Comparison of ENCODE assay signal across 34 cellular contexts in genomic region chr14:91184559-91184958, GRCh38. TPM values are rescaled to one million over a fixed set of nuclear protein-coding genes. Genes with fewer than 3 reads are reported as not detected.
"Had no signal": no experiment of that assay in that cellular context is flagged by ENCODE, and none has a peak within 500 bp of the region (broad histone marks: within the 10 kb centered on the region; RNA-seq: fewer than 3 reads in every experiment).

No MANE protein-coding gene starts in this region.

- H3K27me3 ChIP-seq: ascending aorta, cardiac muscle cell had no signal

- H3K4me1 ChIP-seq: ascending aorta had no signal

- ATAC-seq: activated CD8-positive, alpha-beta T cell treated with anti-CD3 and anti-CD28 coated beads for 36 hours; activated naive CD8-positive, alpha-beta T cell treated with anti-CD3 and anti-CD28 coated beads, Interleukin-2, amount 50 U/mL, for 24 hours; activated T-cell treated with anti-CD3 and anti-CD28 coated beads, Interleukin-2, amount 50 U/mL, for 4 hours; activated T-cell treated with anti-CD3 and anti-CD28 coated beads, Interleukin-2, amount 50 U/mL, for 72 hours; activated T-helper 17 cell treated with anti-CD3 and anti-CD28 coated beads, Interleukin-2, amount 50 U/mL, for 72 hours had no signal

- H3K27ac ChIP-seq: ascending aorta, cardiac muscle cell, VCaP had no signal

- H3K9me3 ChIP-seq: ascending aorta had no signal

- H3K4me3 Mint-ChIP-seq: activated B cell treated with CpG ODN at 0.5 μM for 24 hours; activated CD4-positive, alpha-beta memory T cell treated with anti-CD3 and anti-CD28 coated beads for 36 hours; activated CD4-positive, alpha-beta T cell treated with anti-CD3 and anti-CD28 coated beads, Interleukin-2, amount 10 ng/mL, durations not matched to agents 24 days and 14 days; activated CD8-positive, alpha-beta T cell treated with anti-CD3 and anti-CD28 coated beads for 36 hours; activated naive CD4-positive, alpha-beta T cell treated with anti-CD3 and anti-CD28 coated beads, Interleukin-2, amount 10 ng/mL, durations not matched to agents 7 days and 5 days; activated naive CD4-positive, alpha-beta T cell treated with anti-CD3 and anti-CD28 coated beads, Interleukin-2, amount 50 U/mL, for 24 hours; activated naive CD8-positive, alpha-beta T cell; activated naive CD8-positive, alpha-beta T cell treated with anti-CD3 and anti-CD28 coated beads, Interleukin-2, amount 10 ng/mL, durations not matched to agents 7 days and 5 days; activated naive CD8-positive, alpha-beta T cell treated with anti-CD3 and anti-CD28 coated beads, Interleukin-2, amount 50 U/mL, for 24 hours; activated T-cell treated with anti-CD3 and anti-CD28 coated beads, Interleukin-2, amount 50 U/mL, for 4 hours; activated T-cell treated with anti-CD3 and anti-CD28 coated beads, Interleukin-2, amount 50 U/mL, for 72 hours; activated T-helper 1 cell treated with anti-CD3 and anti-CD28 coated beads, Interleukin-12 subunit alpha, Interleukin-12 subunit beta, Interleukin-2, Interleukin-4 antibody, amounts not matched to agents 30 ng/mL and 10 ng/mL and 1 ng/mL, durations not matched to agents 14 hours and 24 hours and 36 hours; activated T-helper 17 cell treated with anti-CD3 and anti-CD28 coated beads, Interleukin-2, amount 50 U/mL, for 72 hours; brain; T-helper 1 cell treated with Interleukin-12 subunit alpha and Interleukin-12 subunit beta and Interleukin-4 antibody, amounts not matched to agents 30 μg/mL and 1 μg/mL, for 36 hours had no signal

- H3K27ac Mint-ChIP-seq: activated B cell treated with CpG ODN at 0.5 μM for 24 hours; activated CD4-positive, alpha-beta memory T cell treated with anti-CD3 and anti-CD28 coated beads for 36 hours; activated CD4-positive, alpha-beta T cell treated with anti-CD3 and anti-CD28 coated beads, Interleukin-2, amount 10 ng/mL, durations not matched to agents 24 days and 14 days; activated CD8-positive, alpha-beta T cell treated with anti-CD3 and anti-CD28 coated beads for 36 hours; activated naive CD4-positive, alpha-beta T cell treated with anti-CD3 and anti-CD28 coated beads, Interleukin-2, amount 10 ng/mL, durations not matched to agents 7 days and 5 days; activated naive CD4-positive, alpha-beta T cell treated with anti-CD3 and anti-CD28 coated beads, Interleukin-2, amount 50 U/mL, for 24 hours; activated naive CD8-positive, alpha-beta T cell; activated naive CD8-positive, alpha-beta T cell treated with anti-CD3 and anti-CD28 coated beads, Interleukin-2, amount 10 ng/mL, durations not matched to agents 7 days and 5 days; activated naive CD8-positive, alpha-beta T cell treated with anti-CD3 and anti-CD28 coated beads, Interleukin-2, amount 50 U/mL, for 24 hours; activated T-cell treated with anti-CD3 and anti-CD28 coated beads, Interleukin-2, amount 50 U/mL, for 72 hours; activated T-helper 1 cell treated with anti-CD3 and anti-CD28 coated beads, Interleukin-12 subunit alpha, Interleukin-12 subunit beta, Interleukin-2, Interleukin-4 antibody, amounts not matched to agents 30 ng/mL and 10 ng/mL and 1 ng/mL, durations not matched to agents 14 hours and 24 hours and 36 hours; activated T-helper 17 cell treated with anti-CD3 and anti-CD28 coated beads, Interleukin-2, amount 50 U/mL, for 72 hours; brain; T-helper 1 cell treated with Interleukin-12 subunit alpha and Interleukin-12 subunit beta and Interleukin-4 antibody, amounts not matched to agents 30 μg/mL and 1 μg/mL, for 36 hours had no signal

- H3K4me3 ChIP-seq: ascending aorta, cardiac muscle cell had no signal

- H3K27me3 Mint-ChIP-seq: activated B cell treated with CpG ODN at 0.5 μM for 24 hours; activated CD4-positive, alpha-beta memory T cell treated with anti-CD3 and anti-CD28 coated beads for 36 hours; activated CD4-positive, alpha-beta T cell treated with anti-CD3 and anti-CD28 coated beads, Interleukin-2, amount 10 ng/mL, durations not matched to agents 24 days and 14 days; activated CD8-positive, alpha-beta T cell treated with anti-CD3 and anti-CD28 coated beads for 36 hours; activated naive CD4-positive, alpha-beta T cell treated with anti-CD3 and anti-CD28 coated beads, Interleukin-2, amount 10 ng/mL, durations not matched to agents 7 days and 5 days; activated naive CD4-positive, alpha-beta T cell treated with anti-CD3 and anti-CD28 coated beads, Interleukin-2, amount 50 U/mL, for 24 hours; activated naive CD8-positive, alpha-beta T cell; activated naive CD8-positive, alpha-beta T cell treated with anti-CD3 and anti-CD28 coated beads, Interleukin-2, amount 10 ng/mL, durations not matched to agents 7 days and 5 days; activated naive CD8-positive, alpha-beta T cell treated with anti-CD3 and anti-CD28 coated beads, Interleukin-2, amount 50 U/mL, for 24 hours; activated T-helper 17 cell treated with anti-CD3 and anti-CD28 coated beads, Interleukin-2, amount 50 U/mL, for 72 hours; brain had no signal

- DNase-seq: activated B cell treated with CpG ODN at 0.5 μM for 24 hours; activated CD4-positive, alpha-beta memory T cell treated with anti-CD3 and anti-CD28 coated beads for 36 hours; activated CD4-positive, alpha-beta T cell treated with anti-CD3 and anti-CD28 coated beads for 4 hours; activated CD4-positive, alpha-beta T cell treated with anti-CD3 and anti-CD28 coated beads, Interleukin-2, amount 10 ng/mL, durations not matched to agents 24 days and 14 days; activated CD4-positive, alpha-beta T cell treated with anti-CD3 and anti-CD28 coated beads, Interleukin-2, amount 50 U/mL, for 1 hour; activated CD4-positive, alpha-beta T cell treated with anti-CD3 and anti-CD28 coated beads, Interleukin-2, amount 50 U/mL, for 4 hours; activated CD4-positive, CD25-positive, alpha-beta regulatory T cell treated with anti-CD3 and anti-CD28 coated beads, Interleukin-2, amount 50 U/mL, for 72 hours; activated CD8-positive, alpha-beta memory T cell treated with anti-CD3 and anti-CD28 coated beads, Interleukin-2, amount 50 U/mL, for 4 hours; activated CD8-positive, alpha-beta T cell treated with anti-CD3 and anti-CD28 coated beads for 36 hours; activated gamma-delta T cell; activated naive CD4-positive, alpha-beta T cell treated with anti-CD3 and anti-CD28 coated beads, Interleukin-2, amount 10 ng/mL, durations not matched to agents 7 days and 5 days; activated naive CD4-positive, alpha-beta T cell treated with Interleukin-2 at 50 U/mL for 16 hours; activated naive CD8-positive, alpha-beta T cell treated with anti-CD3 and anti-CD28 coated beads, Interleukin-2, amount 10 ng/mL, durations not matched to agents 7 days and 5 days; activated naive CD8-positive, alpha-beta T cell treated with anti-CD3 and anti-CD28 coated beads, Interleukin-2, amount 50 U/mL, for 24 hours; activated T-cell treated with anti-CD3 and anti-CD28 coated beads for 4 hours; activated T-cell treated with anti-CD3 and anti-CD28 coated beads, Interleukin-2, amount 50 U/mL, for 1 hour; activated T-cell treated with anti-CD3 and anti-CD28 coated beads, Interleukin-2, amount 50 U/mL, for 4 hours; activated T-cell treated with anti-CD3 and anti-CD28 coated beads, Interleukin-2, amount 50 U/mL, for 72 hours; amygdala; anterior cingulate cortex; caudate nucleus; T-helper 1 cell; T-helper 9 cell had no signal

- FAIRE-seq: bronchial epithelial cell, TTC549 had no signal

- H3K4me1 Mint-ChIP-seq: activated B cell treated with CpG ODN at 0.5 μM for 24 hours; activated CD4-positive, alpha-beta T cell treated with anti-CD3 and anti-CD28 coated beads, Interleukin-2, amount 10 ng/mL, durations not matched to agents 24 days and 14 days; activated naive CD4-positive, alpha-beta T cell treated with anti-CD3 and anti-CD28 coated beads, Interleukin-2, amount 50 U/mL, for 24 hours; activated naive CD8-positive, alpha-beta T cell treated with anti-CD3 and anti-CD28 coated beads, Interleukin-2, amount 50 U/mL, for 24 hours; activated T-helper 17 cell treated with anti-CD3 and anti-CD28 coated beads, Interleukin-2, amount 50 U/mL, for 72 hours; brain had no signal

- H3K9me3 Mint-ChIP-seq: activated B cell treated with CpG ODN at 0.5 μM for 24 hours; activated CD4-positive, alpha-beta memory T cell treated with anti-CD3 and anti-CD28 coated beads for 36 hours; activated CD4-positive, alpha-beta T cell treated with anti-CD3 and anti-CD28 coated beads, Interleukin-2, amount 10 ng/mL, durations not matched to agents 24 days and 14 days; activated CD8-positive, alpha-beta T cell treated with anti-CD3 and anti-CD28 coated beads for 36 hours; activated naive CD4-positive, alpha-beta T cell treated with anti-CD3 and anti-CD28 coated beads, Interleukin-2, amount 10 ng/mL, durations not matched to agents 7 days and 5 days; activated naive CD4-positive, alpha-beta T cell treated with anti-CD3 and anti-CD28 coated beads, Interleukin-2, amount 50 U/mL, for 24 hours; activated naive CD8-positive, alpha-beta T cell treated with anti-CD3 and anti-CD28 coated beads, Interleukin-2, amount 10 ng/mL, durations not matched to agents 7 days and 5 days; activated naive CD8-positive, alpha-beta T cell treated with anti-CD3 and anti-CD28 coated beads, Interleukin-2, amount 50 U/mL, for 24 hours; activated T-cell treated with anti-CD3 and anti-CD28 coated beads, Interleukin-2, amount 50 U/mL, for 4 hours; activated T-cell treated with anti-CD3 and anti-CD28 coated beads, Interleukin-2, amount 50 U/mL, for 72 hours; activated T-helper 1 cell treated with anti-CD3 and anti-CD28 coated beads, Interleukin-12 subunit alpha, Interleukin-12 subunit beta, Interleukin-2, Interleukin-4 antibody, amounts not matched to agents 30 ng/mL and 10 ng/mL and 1 ng/mL, durations not matched to agents 14 hours and 24 hours and 36 hours; activated T-helper 17 cell treated with anti-CD3 and anti-CD28 coated beads, Interleukin-2, amount 50 U/mL, for 72 hours; brain; T-helper 1 cell treated with Interleukin-12 subunit alpha and Interleukin-12 subunit beta and Interleukin-4 antibody, amounts not matched to agents 30 μg/mL and 1 μg/mL, for 36 hours had no signal

RNA-seq across cellular contexts. Expression of gene GPR68, which starts 59.9 kb away (rescaled TPM):
- total RNA-seq: ascending aorta had no signal
